In genomic region chr1:170204121-170204520, GRCh38 we compare ENCODE assay signal across 20 cellular contexts. TPM values are rescaled to one million over a fixed set of nuclear protein-coding genes. Genes with fewer than 3 reads are reported as not detected.
"Had no signal": no experiment of that assay in that cellular context is flagged by ENCODE, and none has a peak within 500 bp of the region (broad histone marks: within the 10 kb centered on the region; RNA-seq: fewer than 3 reads in every experiment).

No MANE protein-coding gene starts in this region.

- H3K9me3 ChIP-seq: esophagus muscularis mucosa, prostate gland, right lobe of liver, tibial nerve had no signal

- H3K4me3 ChIP-seq: esophagus muscularis mucosa, prostate gland, right lobe of liver, spleen, tibial nerve had no signal

- H3K27me3 ChIP-seq: esophagus muscularis mucosa, right lobe of liver, spleen, tibial nerve had no signal

- H3K27ac ChIP-seq: esophagus muscularis mucosa, prostate gland, right lobe of liver, spleen, tibial nerve, VCaP had no signal

- DNase-seq: activated CD4-positive, alpha-beta memory T cell treated with anti-CD3 and anti-CD28 coated beads for 36 hours; activated gamma-delta T cell; activated naive CD8-positive, alpha-beta T cell treated with anti-CD3 and anti-CD28 coated beads for 36 hours; activated T-cell treated with anti-CD3 and anti-CD28 coated beads, Interleukin-2, amount 50 U/mL, for 48 hours; anterior cingulate cortex; immature natural killer cell; nephron progenitor cell; right lobe of liver; spleen; stimulated activated CD4-positive, alpha-beta T cell treated with anti-CD3 and anti-CD28 coated beads, Interleukin-1b, Interleukin-23, amount 100 ng/mL, for 48 hours; T1000 had no signal

- H3K4me1 ChIP-seq: prostate gland, spleen had no signal

- H3K27ac Mint-ChIP-seq: activated CD4-positive, alpha-beta memory T cell treated with anti-CD3 and anti-CD28 coated beads for 36 hours; activated naive CD8-positive, alpha-beta T cell treated with anti-CD3 and anti-CD28 coated beads for 36 hours; immature natural killer cell; memory B cell; nephron progenitor cell; stimulated activated memory B cell treated with anti-CD40 and anti-IgM and Interleukin-4, amounts not matched to agents 10 μg/mL and 1 μg/mL and 100 μg/mL, for 72 hours had no signal

- H3K4me1 Mint-ChIP-seq: activated naive CD8-positive, alpha-beta T cell treated with anti-CD3 and anti-CD28 coated beads for 36 hours; immature natural killer cell; memory B cell; stimulated activated memory B cell treated with anti-CD40 and anti-IgM and Interleukin-4, amounts not matched to agents 10 μg/mL and 1 μg/mL and 100 μg/mL, for 72 hours had no signal

- ATAC-seq: right lobe of liver; stimulated activated memory B cell treated with anti-CD40 and anti-IgM and Interleukin-4, amounts not matched to agents 10 μg/mL and 1 μg/mL and 100 μg/mL, for 72 hours had no signal

- H3K4me3 Mint-ChIP-seq: activated CD4-positive, alpha-beta memory T cell treated with anti-CD3 and anti-CD28 coated beads for 36 hours; activated naive CD8-positive, alpha-beta T cell treated with anti-CD3 and anti-CD28 coated beads for 36 hours; immature natural killer cell; memory B cell; nephron progenitor cell; stimulated activated memory B cell treated with anti-CD40 and anti-IgM and Interleukin-4, amounts not matched to agents 10 μg/mL and 1 μg/mL and 100 μg/mL, for 72 hours had no signal

- H3K36me3 Mint-ChIP-seq: memory B cell; stimulated activated memory B cell treated with anti-CD40 and anti-IgM and Interleukin-4, amounts not matched to agents 10 μg/mL and 1 μg/mL and 100 μg/mL, for 72 hours had no signal

- H3K36me3 ChIP-seq: esophagus muscularis mucosa, prostate gland, right lobe of liver, spleen, tibial nerve had no signal

RNA-seq across cellular contexts. Expression of gene NTMT2, which starts 58.4 kb away (rescaled TPM):
- total RNA-seq: activated CD4-positive, alpha-beta memory T cell treated with anti-CD3 and anti-CD28 coated beads for 36 hours; activated naive CD8-positive, alpha-beta T cell treated with anti-CD3 and anti-CD28 coated beads for 36 hours; bronchial epithelial cell; esophagus muscularis mucosa; glomerular endothelial cell; omental fat pad; prostate gland; right lobe of liver; spleen; tibial nerve had no signal
